ENCODE assay signal across 23 cellular contexts in the genomic region with DNA sequence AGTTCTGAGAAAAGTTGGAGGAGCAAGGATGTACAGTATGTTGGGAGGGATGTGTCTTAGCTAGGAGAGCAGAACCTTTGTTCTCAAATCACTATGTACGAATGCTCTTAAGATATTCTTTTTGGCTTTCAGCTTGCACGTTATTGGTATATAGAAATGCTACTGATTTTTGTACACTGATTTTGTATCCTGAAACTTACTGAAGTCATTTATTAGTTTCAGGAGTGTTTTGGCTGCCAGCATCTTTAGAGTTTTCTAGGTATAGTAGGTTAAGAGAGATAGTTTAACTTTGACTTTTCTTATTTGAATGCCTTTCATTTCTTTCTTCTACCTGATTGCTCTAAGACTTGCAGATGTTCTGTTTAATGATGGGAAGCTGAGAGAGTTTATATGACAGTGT.
DNase-seq lines count a peak whose midpoint lies in the region; ATAC-seq and TF ChIP-seq lines count a peak whose summit lies in the region.
"Had no signal": no experiment of that assay in that cellular context is flagged by ENCODE, and none has a peak within 500 bp of the region (broad histone marks: within the 10 kb centered on the region; RNA-seq: fewer than 3 reads in every experiment).

No MANE protein-coding gene starts in this region.

- H3K4me3 ChIP-seq in thyroid gland (replicated peaks in 1 of 3) (no peak overlapping the region), lower leg skin (ENCODE audit: low read depth, poor library complexity, severe bottlenecking) (no peak overlapping the region)
- H3K4me3 ChIP-seq: BLaER1, lower lobe of right lung, neural progenitor cell, upper lobe of left lung had no signal

- TF ChIP-seq CTCF in thyroid gland (IDR thresholded peaks at IDR 0.05) (no peak), lower leg skin (IDR thresholded peaks at IDR 0.05) (no peak), WTC11 (IDR thresholded peaks at IDR 0.05) (no peak)

- no peak overlapping the region for H3K27ac ChIP-seq in thyroid gland
- H3K27ac ChIP-seq: BLaER1, lower lobe of right lung, neural progenitor cell, upper lobe of left lung had no signal

- no peaks in the 10 kb centered on the region for H3K9me3 ChIP-seq in thyroid gland
- H3K9me3 ChIP-seq: BLaER1, lower lobe of right lung, upper lobe of left lung had no signal

- H3K27me3 Mint-ChIP-seq in WTC11 (ENCODE audit: low read depth): no peaks in the 10 kb centered on the region
- H3K27me3 Mint-ChIP-seq: dendritic cell treated with granulocyte-macrophage colony-stimulating factor and Interleukin-4, amounts not matched to agents 40 ng/mL and 50 ng/mL, for 4 days; progenitor cell of endocrine pancreas had no signal

- H3K4me3 Mint-ChIP-seq in WTC11: no peak overlapping the region
- H3K4me3 Mint-ChIP-seq: dendritic cell treated with granulocyte-macrophage colony-stimulating factor and Interleukin-4, amounts not matched to agents 40 ng/mL and 50 ng/mL, for 4 days; neural progenitor cell had no signal

- H3K36me3 ChIP-seq in thyroid gland: no peaks in the 10 kb centered on the region
- H3K36me3 ChIP-seq: BLaER1, lower lobe of right lung, neural progenitor cell, upper lobe of left lung had no signal

- POLR2A ChIA-PET in WTC11 (lab: Charles Lee): no interaction called here

- TF ChIP-seq POLR2A in thyroid gland (IDR thresholded peaks at IDR 0.05) (no peak), lower leg skin (IDR thresholded peaks at IDR 0.05) (no peak)

- CTCF ChIA-PET in WTC11 (lab: Charles Lee): no interaction called here

- H3K4me1 ChIP-seq in thyroid gland: no peaks in the 10 kb centered on the region
- H3K4me1 ChIP-seq: BLaER1, lower lobe of right lung, upper lobe of left lung had no signal

- no peaks in the 10 kb centered on the region for H3K27me3 ChIP-seq in thyroid gland
- H3K27me3 ChIP-seq: BLaER1, neural progenitor cell, upper lobe of left lung had no signal

- intact Hi-C loops in thyroid gland (cut with DNase I): no loop called here
- intact Hi-C loops in lower leg skin (cut with DNase I; ENCODE audit: low total_unique reads): no loop called here

- DNase-seq in DMS114 treated with DMSO at 0.1 percent for 48 hours (lab: John Stamatoyannopoulos, UW; ENCODE audit: unreplicated experiment): no peak
- DNase-seq in thyroid gland: no peak
- no peak for DNase-seq in lower leg skin (ENCODE audit: low spot score in 2 of 2)
- no peak for DNase-seq in WTC11 (ENCODE audit: low spot score)
- DNase-seq: aorta, kidney, lower lobe of right lung, NCI-H1048, NCI-H2029, NCI-H2227 treated with DMSO at 0.1 percent for 48 hours, PC-3, SIG-M5, upper lobe of left lung had no signal

- ATAC-seq in GM18508 (IDR thresholded peaks at IDR 0.05; ENCODE audit: insufficient read depth, unreplicated experiment) (peak; percentile 40), GM19438 (IDR thresholded peaks at IDR 0.05; ENCODE audit: low read depth, unreplicated experiment) (peak; percentile 39), HG02870 (IDR thresholded peaks at IDR 0.05; ENCODE audit: unreplicated experiment) (peak; percentile 62), HG03565 (IDR thresholded peaks at IDR 0.05; ENCODE audit: unreplicated experiment) (peak; percentile 32), WTC11 (no peak)
- ATAC-seq: activated naive CD4-positive, alpha-beta T cell treated with anti-CD3 and anti-CD28 coated beads, Interleukin-2, amount 50 U/mL, for 72 hours; HCT116; lower lobe of right lung; PC-3 had no signal

- H3K36me3 Mint-ChIP-seq in WTC11: no peaks in the 10 kb centered on the region
- H3K36me3 Mint-ChIP-seq: activated naive CD4-positive, alpha-beta T cell treated with anti-CD3 and anti-CD28 coated beads, Interleukin-2, amount 50 U/mL, for 72 hours; neural progenitor cell had no signal

- H3K27ac Mint-ChIP-seq in WTC11: no peak overlapping the region
- H3K27ac Mint-ChIP-seq: activated naive CD4-positive, alpha-beta T cell treated with anti-CD3 and anti-CD28 coated beads, Interleukin-2, amount 50 U/mL, for 72 hours; dendritic cell treated with granulocyte-macrophage colony-stimulating factor and Interleukin-4, amounts not matched to agents 40 ng/mL and 50 ng/mL, for 4 days; neural progenitor cell; progenitor cell of endocrine pancreas had no signal

- WGBS in thyroid gland, 2 donors: 89 to 92% methylated on average over 2 of the region's 2 CpGs
- WGBS in lower leg skin, 2 donors: 86 to 92% methylated on average over 2 of the region's 2 CpGs

- peaks cover 51% of the 10 kb centered on the region for H3K4me1 Mint-ChIP-seq in WTC11

- no peaks in the 10 kb centered on the region; the same call in 1 of the 2 replicates for H3K9me3 Mint-ChIP-seq in WTC11
- H3K9me3 Mint-ChIP-seq: dendritic cell treated with granulocyte-macrophage colony-stimulating factor and Interleukin-4, amounts not matched to agents 40 ng/mL and 50 ng/mL, for 4 days; neural progenitor cell had no signal

TF ChIP-seq in WTC11, 78 proteins besides CTCF, POLR2A, EP300 and RAD21 (continues in another document):
- TF ChIP-seq, protein P1, sequence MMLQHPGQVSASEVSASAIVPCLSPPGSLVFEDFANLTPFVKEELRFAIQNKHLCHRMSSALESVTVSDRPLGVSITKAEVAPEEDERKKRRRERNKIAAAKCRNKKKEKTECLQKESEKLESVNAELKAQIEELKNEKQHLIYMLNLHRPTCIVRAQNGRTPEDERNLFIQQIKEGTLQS (CRISPR knock-in tag; conservative IDR thresholded peaks at IDR 0.05): no peak
- TF ChIP-seq CREB1 (CRISPR knock-in tag; IDR thresholded peaks at IDR 0.05) (no peak), RELA (CRISPR knock-in tag; IDR thresholded peaks at IDR 0.05; ENCODE audit: borderline replicate concordance) (no peak), JUN (CRISPR knock-in tag; IDR thresholded peaks at IDR 0.05) (no peak)
- TF ChIP-seq, protein P2, sequence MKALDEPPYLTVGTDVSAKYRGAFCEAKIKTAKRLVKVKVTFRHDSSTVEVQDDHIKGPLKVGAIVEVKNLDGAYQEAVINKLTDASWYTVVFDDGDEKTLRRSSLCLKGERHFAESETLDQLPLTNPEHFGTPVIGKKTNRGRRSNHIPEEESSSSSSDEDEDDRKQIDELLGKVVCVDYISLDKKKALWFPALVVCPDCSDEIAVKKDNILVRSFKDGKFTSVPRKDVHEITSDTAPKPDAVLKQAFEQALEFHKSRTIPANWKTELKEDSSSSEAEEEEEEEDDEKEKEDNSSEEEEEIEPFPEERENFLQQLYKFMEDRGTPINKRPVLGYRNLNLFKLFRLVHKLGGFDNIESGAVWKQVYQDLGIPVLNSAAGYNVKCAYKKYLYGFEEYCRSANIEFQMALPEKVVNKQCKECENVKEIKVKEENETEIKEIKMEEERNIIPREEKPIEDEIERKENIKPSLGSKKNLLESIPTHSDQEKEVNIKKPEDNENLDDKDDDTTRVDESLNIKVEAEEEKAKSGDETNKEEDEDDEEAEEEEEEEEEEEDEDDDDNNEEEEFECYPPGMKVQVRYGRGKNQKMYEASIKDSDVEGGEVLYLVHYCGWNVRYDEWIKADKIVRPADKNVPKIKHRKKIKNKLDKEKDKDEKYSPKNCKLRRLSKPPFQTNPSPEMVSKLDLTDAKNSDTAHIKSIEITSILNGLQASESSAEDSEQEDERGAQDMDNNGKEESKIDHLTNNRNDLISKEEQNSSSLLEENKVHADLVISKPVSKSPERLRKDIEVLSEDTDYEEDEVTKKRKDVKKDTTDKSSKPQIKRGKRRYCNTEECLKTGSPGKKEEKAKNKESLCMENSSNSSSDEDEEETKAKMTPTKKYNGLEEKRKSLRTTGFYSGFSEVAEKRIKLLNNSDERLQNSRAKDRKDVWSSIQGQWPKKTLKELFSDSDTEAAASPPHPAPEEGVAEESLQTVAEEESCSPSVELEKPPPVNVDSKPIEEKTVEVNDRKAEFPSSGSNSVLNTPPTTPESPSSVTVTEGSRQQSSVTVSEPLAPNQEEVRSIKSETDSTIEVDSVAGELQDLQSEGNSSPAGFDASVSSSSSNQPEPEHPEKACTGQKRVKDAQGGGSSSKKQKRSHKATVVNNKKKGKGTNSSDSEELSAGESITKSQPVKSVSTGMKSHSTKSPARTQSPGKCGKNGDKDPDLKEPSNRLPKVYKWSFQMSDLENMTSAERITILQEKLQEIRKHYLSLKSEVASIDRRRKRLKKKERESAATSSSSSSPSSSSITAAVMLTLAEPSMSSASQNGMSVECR (CRISPR knock-in tag; IDR thresholded peaks at IDR 0.05; ENCODE audit: borderline replicate concordance): no peak
- TF ChIP-seq, protein P3, sequence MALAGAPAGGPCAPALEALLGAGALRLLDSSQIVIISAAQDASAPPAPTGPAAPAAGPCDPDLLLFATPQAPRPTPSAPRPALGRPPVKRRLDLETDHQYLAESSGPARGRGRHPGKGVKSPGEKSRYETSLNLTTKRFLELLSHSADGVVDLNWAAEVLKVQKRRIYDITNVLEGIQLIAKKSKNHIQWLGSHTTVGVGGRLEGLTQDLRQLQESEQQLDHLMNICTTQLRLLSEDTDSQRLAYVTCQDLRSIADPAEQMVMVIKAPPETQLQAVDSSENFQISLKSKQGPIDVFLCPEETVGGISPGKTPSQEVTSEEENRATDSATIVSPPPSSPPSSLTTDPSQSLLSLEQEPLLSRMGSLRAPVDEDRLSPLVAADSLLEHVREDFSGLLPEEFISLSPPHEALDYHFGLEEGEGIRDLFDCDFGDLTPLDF (CRISPR knock-in tag; IDR thresholded peaks at IDR 0.05): no peak
- TF ChIP-seq, protein P4, sequence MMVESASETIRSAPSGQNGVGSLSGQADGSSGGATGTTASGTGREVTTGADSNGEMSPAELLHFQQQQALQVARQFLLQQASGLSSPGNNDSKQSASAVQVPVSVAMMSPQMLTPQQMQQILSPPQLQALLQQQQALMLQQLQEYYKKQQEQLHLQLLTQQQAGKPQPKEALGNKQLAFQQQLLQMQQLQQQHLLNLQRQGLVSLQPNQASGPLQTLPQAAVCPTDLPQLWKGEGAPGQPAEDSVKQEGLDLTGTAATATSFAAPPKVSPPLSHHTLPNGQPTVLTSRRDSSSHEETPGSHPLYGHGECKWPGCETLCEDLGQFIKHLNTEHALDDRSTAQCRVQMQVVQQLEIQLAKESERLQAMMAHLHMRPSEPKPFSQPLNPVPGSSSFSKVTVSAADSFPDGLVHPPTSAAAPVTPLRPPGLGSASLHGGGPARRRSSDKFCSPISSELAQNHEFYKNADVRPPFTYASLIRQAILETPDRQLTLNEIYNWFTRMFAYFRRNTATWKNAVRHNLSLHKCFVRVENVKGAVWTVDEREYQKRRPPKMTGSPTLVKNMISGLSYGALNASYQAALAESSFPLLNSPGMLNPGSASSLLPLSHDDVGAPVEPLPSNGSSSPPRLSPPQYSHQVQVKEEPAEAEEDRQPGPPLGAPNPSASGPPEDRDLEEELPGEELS (CRISPR knock-in tag; IDR thresholded peaks at IDR 0.05): no peak
